In the genomic region with DNA sequence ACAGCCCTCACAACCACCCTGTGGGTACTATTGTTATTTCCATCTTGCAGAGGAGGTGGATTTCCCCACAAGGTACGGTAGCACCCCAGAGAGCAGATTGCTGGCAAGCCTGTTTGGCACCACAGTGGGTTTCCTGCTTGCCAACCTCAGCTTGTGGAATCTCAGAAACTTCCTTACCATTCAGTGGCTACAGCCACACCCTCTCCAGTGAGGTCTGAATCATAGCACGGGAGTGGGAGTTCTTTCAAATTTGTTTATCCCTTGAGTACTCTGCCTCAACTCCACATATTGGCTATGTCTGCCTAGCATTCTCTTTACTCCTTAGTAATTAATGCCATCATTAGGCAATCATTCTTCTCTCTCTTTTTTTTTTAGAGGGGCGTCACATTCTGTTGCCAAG, we compare ENCODE assay signal across 16 cellular contexts.
A peak's percentile ranks its signal among the peaks of the same experiment; 100 is the strongest.
DNase-seq lines count a peak whose midpoint lies in the region; ATAC-seq and TF ChIP-seq lines count a peak whose summit lies in the region.
"Had no signal": no experiment of that assay in that cellular context is flagged by ENCODE, and none has a peak within 500 bp of the region (broad histone marks: within the 10 kb centered on the region; RNA-seq: fewer than 3 reads in every experiment).

No MANE protein-coding gene starts in this region.

- H3K4me3 Mint-ChIP-seq in Calu3 (ENCODE audit: low read depth, unreplicated experiment) (no peak overlapping the region), H9 (no peak overlapping the region)
- H3K4me3 Mint-ChIP-seq: activated CD4-positive, alpha-beta T cell treated with anti-CD3 and anti-CD28 coated beads for 36 hours; CD4-positive, alpha-beta memory T cell had no signal

- H3K23me2 ChIP-seq in H9 (ENCODE audit: insufficient read length, low read depth, low read length, poor library complexity, severe bottlenecking) = no peaks in the 10 kb centered on the region

- no TSS peak for BruUV-seq in Calu3 (replicated peaks; lab: Mats Ljungman, UMichigan)

- no peaks in the 10 kb centered on the region for H4K20me1 ChIP-seq in H9 (ENCODE audit: control insufficient read depth, insufficient read depth, insufficient read length)

- no peak overlapping the region for H3K4me2 ChIP-seq in H9 (ENCODE audit: insufficient read depth, insufficient read length, low read length)

- H3T11ph ChIP-seq in H9 (ENCODE audit: low read length) = no peak overlapping the region

- H3K23ac ChIP-seq in H9 (ENCODE audit: insufficient read length, low read depth, low read length) = no peak overlapping the region

- H3K27me3 ChIP-seq in lung (ENCODE audit: control insufficient read depth, insufficient read depth) (no peaks in the 10 kb centered on the region), H9 (ENCODE audit: insufficient read depth, low read length) (no peaks in the 10 kb centered on the region)
- H3K27me3 ChIP-seq: pancreas, Peyer's patch had no signal

- ATAC-seq in lung (ENCODE audit: insufficient read depth, low FRiP score) = peak; percentile 75
- ATAC-seq: activated CD4-positive, alpha-beta T cell treated with anti-CD3 and anti-CD28 coated beads for 36 hours; SK-N-SH treated with all-trans-retinoic acid at 6 μM for 48 hours had no signal

- H3K9me3 ChIP-seq in lung (ENCODE audit: control insufficient read depth in 2 of 2, insufficient read depth in 1 of 2, low read length in 1 of 2) = peaks cover 0 to 3% of the 10 kb centered on the region in 2 donors
- no peaks in the 10 kb centered on the region for H3K9me3 ChIP-seq in H9 (ENCODE audit: control insufficient read depth, low read depth, low read length)
- H3K9me3 ChIP-seq: pancreas, Peyer's patch had no signal

- no peak overlapping the region for H4K5ac ChIP-seq in H9 (ENCODE audit: insufficient read length, low read depth, low read length)

- H3K27ac Mint-ChIP-seq in Calu3 (ENCODE audit: unreplicated experiment) (no peak overlapping the region), H9 (no peak overlapping the region)
- H3K27ac Mint-ChIP-seq: activated CD4-positive, alpha-beta T cell treated with anti-CD3 and anti-CD28 coated beads for 36 hours; CD4-positive, alpha-beta memory T cell had no signal

- no peak overlapping the region for H4K8ac ChIP-seq in H9 (replicated peaks; ENCODE audit: insufficient read length, low read depth, low read length)

- DNase-seq in Calu3 (peak; percentile 39), M059J (ENCODE audit: low read depth) (peak; percentile 59), cerebellar cortex (ENCODE audit: low spot score) (peak; percentile 13), lung (ENCODE audit: low spot score) (no peak), NCI-H345 (lab: John Stamatoyannopoulos, UW) (no peak), NCI-H1092 treated with DMSO at 0.1 percent for 48 hours (lab: John Stamatoyannopoulos, UW) (no peak), H9 (no peak)
- no peak for DNase-seq in activated naive CD4-positive, alpha-beta T cell treated with Interleukin-2 at 50 U/mL for 16 hours
- DNase-seq: activated CD4-positive, alpha-beta T cell treated with anti-CD3 and anti-CD28 coated beads for 36 hours; activated effector memory CD4-positive, alpha-beta T cell treated with anti-CD3 and anti-CD28 coated beads, Interleukin-2, amount 50 U/mL, for 16 hours; CD4-positive, alpha-beta memory T cell; NCI-H146; pancreas; Peyer's patch; stomach had no signal

- no peak overlapping the region for H4K91ac ChIP-seq in H9 (ENCODE audit: insufficient read length, low read depth, low read length)

- H3K4me1 ChIP-seq in lung (ENCODE audit: control insufficient read depth in 2 of 2, insufficient read depth in 2 of 2, low read length in 2 of 2) (no peaks in the 10 kb centered on the region), H9 (ENCODE audit: insufficient read depth, low read length) (no peaks in the 10 kb centered on the region)
- H3K4me1 ChIP-seq: pancreas, Peyer's patch, stomach had no signal

- WGBS in lung, 2 donors = 46 to 67% methylated on average over 3 of the region's 3 CpGs
- WGBS in H9 (ENCODE audit: extremely low coverage, insufficient read length, low lambda C conversion rate) = no CpG with 5 or more reads among the region's 3 CpGs

- H2BK20ac ChIP-seq in H9 (ENCODE audit: low read depth, low read length, poor library complexity, severe bottlenecking) = no peak overlapping the region

- no peak overlapping the region for H2BK5ac ChIP-seq in H9 (ENCODE audit: insufficient read length, low read length)

- H3K27ac ChIP-seq in lung (ENCODE audit: low read depth in 1 of 2, low read length in 1 of 2) (no peak overlapping the region), H9 (ENCODE audit: insufficient read length, low read depth, low read length) (no peak overlapping the region)
- H3K27ac ChIP-seq: pancreas, Peyer's patch, stomach had no signal

- CTCF ChIA-PET in Calu3 (lab: Charles Lee) = no interaction called here

- no peak overlapping the region for H3K9ac ChIP-seq in H9 (ENCODE audit: extremely low read depth, insufficient read length, low read length)

- no peak overlapping the region for H3K14ac ChIP-seq in H9 (ENCODE audit: insufficient read depth, low read length)

- H2AFZ ChIP-seq in H9 (ENCODE audit: low read length) = no peak overlapping the region

- H3K56ac ChIP-seq in H9 (ENCODE audit: insufficient read length, low read depth, low read length) = no peak overlapping the region

- H3K27me3 Mint-ChIP-seq in Calu3 (ENCODE audit: unreplicated experiment) (peaks cover 64% of the 10 kb centered on the region), H9 (ENCODE audit: low read depth) (peaks cover 8% of the 10 kb centered on the region)

- H3K18ac ChIP-seq in H9 (ENCODE audit: insufficient read length, low read depth, low read length) = no peak overlapping the region

- no peak overlapping the region for H3K4me3 ChIP-seq in lung
- H3K4me3 ChIP-seq: pancreas, Peyer's patch, stomach had no signal

- H3K4me1 Mint-ChIP-seq in Calu3 (ENCODE audit: low read depth, unreplicated experiment) (no peaks in the 10 kb centered on the region), H9 (peaks cover 2 to 3% of the 10 kb centered on the region in 2 experiments; a peak in 1 of 4 replicates)
- H3K4me1 Mint-ChIP-seq: activated CD4-positive, alpha-beta T cell treated with anti-CD3 and anti-CD28 coated beads for 36 hours; CD4-positive, alpha-beta memory T cell had no signal

- H2BK12ac ChIP-seq in H9 (ENCODE audit: insufficient read length, low read depth, low read length) = no peak overlapping the region

- no peaks in the 10 kb centered on the region for H3K36me3 ChIP-seq in lung (ENCODE audit: control insufficient read depth in 2 of 2, insufficient read depth in 2 of 2, low read length in 2 of 2)
- H3K36me3 ChIP-seq: pancreas, Peyer's patch, stomach had no signal

- no peak overlapping the region for H2BK120ac ChIP-seq in H9 (ENCODE audit: low read depth, low read length, poor library complexity, severe bottlenecking)

- H3K4ac ChIP-seq in H9 (ENCODE audit: low read depth, low read length) = no peak overlapping the region

- intact Hi-C loops in Calu3 (cut with micrococcal nuclease; ENCODE audit: unreplicated experiment) = no loop called here

- no peak overlapping the region for H2BK15ac ChIP-seq in H9 (ENCODE audit: low read depth, low read length)

- TF ChIP-seq CTCF in Calu3 (IDR thresholded peaks at IDR 0.05; ENCODE audit: unreplicated experiment) (no peak), lung (IDR thresholded peaks at IDR 0.05; ENCODE audit: control extremely low read depth, extremely low read depth) (no peak), H9 (conservative IDR thresholded peaks at IDR 0.05) (no peak)

- H3K79me1 ChIP-seq in H9 (ENCODE audit: insufficient read depth, low read depth, low read length, poor library complexity, severe bottlenecking) = no peaks in the 10 kb centered on the region

- H2AK5ac ChIP-seq in H9 (ENCODE audit: insufficient read length, low read length) = no peak overlapping the region

- H3K36me3 Mint-ChIP-seq in Calu3 (ENCODE audit: insufficient read depth, unreplicated experiment) (no peaks in the 10 kb centered on the region), H9 (ENCODE audit: insufficient read depth in 1 of 3, low read depth in 3 of 3) (peaks cover 0 to 7% (median 0%) of the 10 kb centered on the region in 3 experiments; a peak in 3 of 7 replicates)
- H3K36me3 Mint-ChIP-seq: CD4-positive, alpha-beta memory T cell had no signal

- peaks cover 5% of the 10 kb centered on the region for H3K9me3 Mint-ChIP-seq in Calu3 (ENCODE audit: low read depth, unreplicated experiment)
- peaks cover 8 to 18% of the 10 kb centered on the region in 2 experiments; a peak in 4 of 5 replicates for H3K9me3 Mint-ChIP-seq in H9

- H3K79me2 ChIP-seq in H9 (ENCODE audit: insufficient read depth, low read length) = no peaks in the 10 kb centered on the region

Comparison
In these comparisons a context has a peak if more than half of its experiments do, and no peak if none do; other contexts are left out.
1. DNase-seq: peak in Calu3 (single experiment), M059J (single experiment) and cerebellar cortex (single experiment); none in lung (single experiment), NCI-H345 (single experiment), NCI-H1092 treated with DMSO at 0.1 percent for 48 hours (single experiment), H9 (single experiment) and activated naive CD4-positive, alpha-beta T cell treated with Interleukin-2 at 50 U/mL for 16 hours (single experiment).